Comparison of ENCODE assay signal across 29 cellular contexts in the genomic region with DNA sequence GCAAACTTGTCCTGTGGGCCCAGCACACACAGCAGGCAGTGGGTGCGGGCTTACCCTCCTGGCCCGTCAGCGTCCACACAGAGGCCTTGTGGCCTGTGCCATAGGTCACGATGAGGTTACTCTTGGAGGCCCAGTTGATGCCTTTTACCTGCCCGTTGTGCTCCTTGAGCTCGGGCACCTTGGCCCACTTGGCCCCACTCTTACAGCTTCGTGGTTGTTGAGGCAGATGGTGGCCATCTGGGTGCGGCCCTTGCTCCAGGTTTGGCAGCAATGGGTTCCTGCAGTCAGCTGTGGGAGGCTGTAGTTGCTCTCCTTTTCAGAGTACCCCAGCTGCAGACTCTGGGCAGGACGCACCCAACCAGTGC. TPM values are rescaled to one million over a fixed set of nuclear protein-coding genes. Genes with fewer than 3 reads are reported as not detected.
"Had no signal": no experiment of that assay in that cellular context is flagged by ENCODE, and none has a peak within 500 bp of the region (broad histone marks: within the 10 kb centered on the region; RNA-seq: fewer than 3 reads in every experiment).

No MANE protein-coding gene starts in this region.

- ATAC-seq: activated CD4-positive, alpha-beta T cell treated with anti-CD3 and anti-CD28 coated beads for 36 hours; activated T-helper 17 cell treated with anti-CD3 and anti-CD28 coated beads, Interleukin-2, amount 50 U/mL, for 72 hours had no signal

- H3K4me3 ChIP-seq: cardiac muscle cell, SK-N-MC had no signal

- DNase-seq: activated CD4-positive, alpha-beta memory T cell treated with anti-CD3 and anti-CD28 coated beads, Interleukin-2, amount 10 ng/mL, durations not matched to agents 7 days and 5 days; activated CD4-positive, alpha-beta T cell treated with anti-CD3 and anti-CD28 coated beads for 36 hours; activated CD4-positive, alpha-beta T cell treated with anti-CD3 and anti-CD28 coated beads, Interleukin-2, amount 50 U/mL, for 1 hour; activated gamma-delta T cell treated with Interleukin-2 at 50 U/mL for 16 hours; activated naive CD4-positive, alpha-beta T cell treated with anti-CD3 and anti-CD28 coated beads, Interleukin-2, amount 10 ng/mL, durations not matched to agents 7 days and 5 days; activated naive CD8-positive, alpha-beta T cell treated with anti-CD3 and anti-CD28 coated beads for 36 hours; activated T-cell treated with anti-CD3 and anti-CD28 coated beads for 4 hours; activated T-cell treated with anti-CD3 and anti-CD28 coated beads, Interleukin-2, amount 50 U/mL, for 48 hours; brain microvascular endothelial cell; NCI-H1048; NCI-H146; NCI-H2029; NCI-H2107; NCI-H2171 treated with DMSO at 0.1 percent for 48 hours; NCI-H226; NCI-H526 treated with DMSO at 0.1 percent for 48 hours; NCI-H82; T-cell; T-helper 2 cell; T1000; WERI-Rb-1 had no signal

- H3K27ac ChIP-seq: brain microvascular endothelial cell, cardiac muscle cell, SK-N-MC, WERI-Rb-1 had no signal

- H3K27me3 ChIP-seq: brain microvascular endothelial cell, cardiac muscle cell had no signal

- H3K36me3 ChIP-seq: brain microvascular endothelial cell had no signal

RNA-seq across cellular contexts. Expression of gene PTH2R, which starts 45.5 kb away (rescaled TPM):
- total RNA-seq: LHCN-M2, M059J, NCI-H460, Right ventricle myocardium inferior, RPMI7951 had no signal
- polyA plus RNA-seq: cardiac muscle cell had no signal
